10 cellular contexts compared by ENCODE assay signal in genomic region chr3:57787867-57788623, GRCh38. TPM values are rescaled to one million over a fixed set of nuclear protein-coding genes. Genes with fewer than 3 reads are reported as not detected.
DNase-seq lines count a peak whose midpoint lies in the region; ATAC-seq and TF ChIP-seq lines count a peak whose summit lies in the region.
"Had no signal": no experiment of that assay in that cellular context is flagged by ENCODE, and none has a peak within 500 bp of the region (broad histone marks: within the 10 kb centered on the region; RNA-seq: fewer than 3 reads in every experiment).

No MANE protein-coding gene starts in this region.

- intact Hi-C loops in cardiac septum (cut with DNase I) (no loop called here), sciatic nerve (cut with DNase I) (no loop called here)

- H3K4me3 ChIP-seq in GM12865 (ENCODE audit: low read depth, low read length) (no peak overlapping the region), brain microvascular endothelial cell (ENCODE audit: low read depth, low read length) (no peak overlapping the region), coronary artery (no peak overlapping the region)

- ATAC-seq in GM19455 (IDR thresholded peaks at IDR 0.05; ENCODE audit: unreplicated experiment) (peak; percentile 95), HG03139 (IDR thresholded peaks at IDR 0.05; ENCODE audit: unreplicated experiment) (peak; percentile 92), sciatic nerve (no peak)

- TF ChIP-seq CTCF in GM12865 (IDR thresholded peaks at IDR 0.05; ENCODE audit: insufficient read depth, low read depth, low read length, missing control alignments) (no peak), brain microvascular endothelial cell (IDR thresholded peaks at IDR 0.05; ENCODE audit: low read depth, low read length, missing control alignments) (no peak), coronary artery (IDR thresholded peaks at IDR 0.05) (no peak)

- DNase-seq in GM12865 (ENCODE audit: low read depth) (peak; percentile 73), brain microvascular endothelial cell (peak; percentile 34), cardiac septum (ENCODE audit: low spot score) (no peak), coronary artery (ENCODE audit: low spot score) (no peak), NCI-H1092 treated with DMSO at 0.1 percent for 48 hours (lab: John Stamatoyannopoulos, UW) (no peak), sciatic nerve (ENCODE audit: low spot score) (no peak)
- DNase-seq: activated naive CD8-positive, alpha-beta T cell treated with anti-CD3 and anti-CD28 coated beads, Interleukin-2, amount 10 ng/mL, durations not matched to agents 7 days and 5 days; left cardiac atrium had no signal

- no peaks in the 10 kb centered on the region for H3K36me3 ChIP-seq in brain microvascular endothelial cell (replicated peaks)

- in situ Hi-C loops in brain microvascular endothelial cell (cut with HindIII; ENCODE audit: low pct_ligation_motif_present, low sequenced_read_pairs): no loop called here

- H3K27ac ChIP-seq in brain microvascular endothelial cell: no peak overlapping the region
- no peak overlapping the region for H3K27ac ChIP-seq in coronary artery

- H3K27me3 ChIP-seq in brain microvascular endothelial cell (replicated peaks): no peaks in the 10 kb centered on the region

RNA-seq across cellular contexts. Expression of gene SLMAP, which starts 31.9 kb away (rescaled TPM):
- 578 TPM for total RNA-seq in cardiac septum
- total RNA-seq in sciatic nerve: 111 TPM

Comparison
In these comparisons a context has a peak if more than half of its experiments do, and no peak if none do; other contexts are left out.
1. DNase-seq: peak in GM12865 (single experiment) and brain microvascular endothelial cell (single experiment); none in cardiac septum (single experiment), coronary artery (single experiment), NCI-H1092 treated with DMSO at 0.1 percent for 48 hours (single experiment) and sciatic nerve (single experiment).